ENCODE assay signal across 21 cellular contexts in genomic region chr2:212428685-212429480, GRCh38.
DNase-seq lines count a peak whose midpoint lies in the region; ATAC-seq lines count a peak whose summit lies in the region.
"Had no signal": no experiment of that assay in that cellular context is flagged by ENCODE, and none has a peak within 500 bp of the region (broad histone marks: within the 10 kb centered on the region; RNA-seq: fewer than 3 reads in every experiment).

No MANE protein-coding gene starts in this region.

- H3K27me3 ChIP-seq in H7 (ENCODE audit: control insufficient read depth, insufficient read depth, low read length) (no peaks in the 10 kb centered on the region), mesenchymal stem cell (ENCODE audit: control insufficient read depth in 1 of 2, insufficient read depth in 1 of 2, low read length in 2 of 2) (no peaks in the 10 kb centered on the region)
- H3K27me3 ChIP-seq: ascending aorta, colonic mucosa, pancreas had no signal

- H3K23ac ChIP-seq in mesenchymal stem cell (ENCODE audit: low read length in 2 of 2), result no peak overlapping the region

- H3K4ac ChIP-seq in mesenchymal stem cell (ENCODE audit: low read depth in 1 of 2, low read length in 2 of 2), result no peak overlapping the region

- no peak overlapping the region for H3K18ac ChIP-seq in mesenchymal stem cell (ENCODE audit: low read depth in 1 of 2, low read length in 2 of 2)

- no peaks in the 10 kb centered on the region for H3K36me3 ChIP-seq in H7 (replicated peaks; ENCODE audit: control insufficient read depth, insufficient read depth, low read length)
- H3K36me3 ChIP-seq in SK-N-MC (ENCODE audit: insufficient read depth, low read length), result no peaks in the 10 kb centered on the region
- H3K36me3 ChIP-seq in mesenchymal stem cell (ENCODE audit: control insufficient read depth in 1 of 2, insufficient read depth in 2 of 2, low read depth in 1 of 2, low read length in 2 of 2), result no peaks in the 10 kb centered on the region
- H3K36me3 ChIP-seq: ascending aorta, colonic mucosa, left ventricle myocardium inferior, pancreas had no signal

- H3K27ac ChIP-seq in SK-N-MC (peak overlapping the region; percentile 70), mesenchymal stem cell (ENCODE audit: low read length, poor library complexity, severe bottlenecking) (no peak overlapping the region)
- H3K27ac ChIP-seq: ascending aorta, colonic mucosa, left ventricle myocardium inferior, pancreas had no signal

- no peak overlapping the region for H3K14ac ChIP-seq in mesenchymal stem cell (ENCODE audit: low read length in 2 of 2)

- H3K4me3 ChIP-seq in H7 (ENCODE audit: insufficient read depth, low read depth, low read length) (no peak overlapping the region), SK-N-MC (0 out of 2 replicates have a peak overlapping the region, but pooled peaks have one; percentile 7), mesenchymal stem cell (ENCODE audit: insufficient read depth in 1 of 2, low read depth in 1 of 2, low read length in 2 of 2) (no peak overlapping the region)
- H3K4me3 ChIP-seq: ascending aorta, colonic mucosa, left ventricle myocardium inferior, pancreas had no signal

- H3K4me1 ChIP-seq in mesenchymal stem cell (ENCODE audit: control insufficient read depth, insufficient read depth, low read depth, low read length), result no peaks in the 10 kb centered on the region
- H3K4me1 ChIP-seq: colonic mucosa had no signal

- H2AFZ ChIP-seq in mesenchymal stem cell (ENCODE audit: low read depth, low read length), result no peak overlapping the region

- no peak for ATAC-seq in GM18519 (IDR thresholded peaks at IDR 0.05; ENCODE audit: low FRiP score, unreplicated experiment)
- ATAC-seq: pancreas, T-cell had no signal

- no peak overlapping the region for H3K4me2 ChIP-seq in mesenchymal stem cell (ENCODE audit: low read length, poor library complexity, severe bottlenecking)

- H3K9me3 ChIP-seq in SK-N-MC (ENCODE audit: low read depth, low read length) (no peaks in the 10 kb centered on the region), mesenchymal stem cell (ENCODE audit: control insufficient read depth, low read length) (peaks cover 7% of the 10 kb centered on the region)
- H3K9me3 ChIP-seq: ascending aorta, colonic mucosa, pancreas had no signal

- H2BK120ac ChIP-seq in mesenchymal stem cell (ENCODE audit: low read depth, low read length), result no peak overlapping the region

- no peaks in the 10 kb centered on the region for H3K79me1 ChIP-seq in mesenchymal stem cell (replicated peaks; ENCODE audit: low read length, poor library complexity, severe bottlenecking)

- H2BK15ac ChIP-seq in mesenchymal stem cell (ENCODE audit: low read depth, poor library complexity, severe bottlenecking), result no peak overlapping the region

- no peak overlapping the region for H4K91ac ChIP-seq in mesenchymal stem cell (ENCODE audit: low read length)

- H2BK5ac ChIP-seq in mesenchymal stem cell (ENCODE audit: low read depth, low read length, poor library complexity, severe bottlenecking), result no peak overlapping the region

- no peak overlapping the region for H2BK12ac ChIP-seq in mesenchymal stem cell (ENCODE audit: low read length in 2 of 2)

- no peak overlapping the region for H3K9ac ChIP-seq in SK-N-MC (ENCODE audit: insufficient read length)
- H3K9ac ChIP-seq in mesenchymal stem cell (ENCODE audit: low read length), result no peak overlapping the region

- no peak overlapping the region for H2AK5ac ChIP-seq in mesenchymal stem cell (ENCODE audit: low read length, severe bottlenecking)

- DNase-seq in H7, result peak; percentile 3
- no peak for DNase-seq in SK-N-MC (ENCODE audit: low read depth, low spot score)
- peak; percentile 38 for DNase-seq in iPS DF 19.7 (ENCODE audit: low read depth, low spot score)
- peak; percentile 92 for DNase-seq in pons (ENCODE audit: low spot score)
- no peak for DNase-seq in DMS 273 (lab: John Stamatoyannopoulos, UW; ENCODE audit: unreplicated experiment)
- no peak for DNase-seq in mesenchymal stem cell
- DNase-seq in activated CD4-positive, alpha-beta T cell treated with anti-CD3 and anti-CD28 coated beads, Interleukin-2, amount 50 U/mL, for 4 hours, result no peak
- DNase-seq: activated CD4-positive, alpha-beta T cell treated with anti-CD3 and anti-CD28 coated beads, Interleukin-2, amount 50 U/mL, for 1 hour; activated naive CD4-positive, alpha-beta T cell; activated T-cell treated with anti-CD3 and anti-CD28 coated beads for 4 hours; AML-193; colonic mucosa; left ventricle myocardium inferior; NCI-H1417 treated with DMSO at 0.1 percent for 48 hours; NCI-H82; pancreas; RPMI8226; stimulated activated CD4-positive, alpha-beta T cell treated with anti-CD3 and anti-CD28 coated beads, Interleukin-2, amount 100 ng/mL, for 48 hours; T-cell had no signal

- 80% methylated on average over 1 of the region's 1 CpG for WGBS in mesenchymal stem cell

- H4K8ac ChIP-seq in mesenchymal stem cell (ENCODE audit: low read length), result no peak overlapping the region

Comparison
In these comparisons a context has a peak if more than half of its experiments do, and no peak if none do; other contexts are left out.
1. DNase-seq: peak in H7 (single experiment), iPS DF 19.7 (single experiment) and pons (single experiment); none in SK-N-MC (single experiment), DMS 273 (single experiment), mesenchymal stem cell (single experiment) and activated CD4-positive, alpha-beta T cell treated with anti-CD3 and anti-CD28 coated beads, Interleukin-2, amount 50 U/mL, for 4 hours (0 of 2).